8 cellular contexts compared by ENCODE assay signal in genomic region chr5:180831139-180832080, GRCh38. TPM values are rescaled to one million over a fixed set of nuclear protein-coding genes. Genes with fewer than 3 reads are reported as not detected.
DNase-seq lines count a peak whose midpoint lies in the region; ATAC-seq and TF ChIP-seq lines count a peak whose summit lies in the region.

No MANE protein-coding gene starts in this region.

- H3K27me3 ChIP-seq in KMS-11 (ENCODE audit: insufficient read depth, low read depth): no peaks in the 10 kb centered on the region
- H3K27me3 ChIP-seq in adrenal gland: no peaks in the 10 kb centered on the region
- no peaks in the 10 kb centered on the region for H3K27me3 ChIP-seq in heart left ventricle
- no peaks in the 10 kb centered on the region for H3K27me3 ChIP-seq in upper lobe of right lung

- peaks cover 33% of the 10 kb centered on the region for H3K36me3 Mint-ChIP-seq in T-cell
- peaks cover 26% of the 10 kb centered on the region for H3K36me3 Mint-ChIP-seq in progenitor cell of endocrine pancreas (ENCODE audit: insufficient read depth)

- CTCF ChIA-PET in T-cell (lab: Charles Lee): interaction anchor here (0.6 to 2.3 kb wide), 14 partner anchors 10 to 622 kb away, joined by 3 to 15 read pairs (median 6); partner anchors contain the start of genes MGAT1 (in 1 of the 2), RASGEF1C (in 1 of the 2) and ZFP62 (in 1 of the 2)

- H3K9me3 ChIP-seq in adrenal gland (replicated peaks in 1 of 3) (no peaks in the 10 kb centered on the region), heart left ventricle (peaks cover 0 to 19% (median 3%) of the 10 kb centered on the region in 12 donors), upper lobe of right lung (no peaks in the 10 kb centered on the region)

- no peak overlapping the region for H3K4me3 ChIP-seq in KMS-11 (IDR thresholded peaks at IDR 0.05; ENCODE audit: insufficient read depth, low read depth, low read length)
- H3K4me3 ChIP-seq in adrenal gland: peak overlapping the region; percentile 62 to 95 (median 75)
- peak overlapping the region; percentile 67 to 100 (median 87) for H3K4me3 ChIP-seq in heart left ventricle
- H3K4me3 ChIP-seq in upper lobe of right lung: peak overlapping the region; percentile 92

- H2AFZ ChIP-seq in KMS-11 (ENCODE audit: low read depth): peak overlapping the region; percentile 51

- H3K27ac ChIP-seq in KMS-11 (peak overlapping the region; percentile 87), adrenal gland (peak overlapping the region; percentile 91 to 98 (median 97)), heart left ventricle (peak overlapping the region; percentile 94 to 100 (median 98)), upper lobe of right lung (peak overlapping the region; percentile 99)

- H3K4me3 Mint-ChIP-seq in T-cell: peak overlapping the region; percentile 94 to 97 (median 94)
- H3K4me3 Mint-ChIP-seq in progenitor cell of endocrine pancreas (ENCODE audit: low read depth): peak overlapping the region; percentile 95

- peak overlapping the region; percentile 80 for H3K4me2 ChIP-seq in KMS-11

- H3K27me3 Mint-ChIP-seq in T-cell: no peaks in the 10 kb centered on the region
- no peaks in the 10 kb centered on the region for H3K27me3 Mint-ChIP-seq in progenitor cell of endocrine pancreas

- 2 to 5% (median 3%) methylated on average over 14 to 80 of the region's 80 CpGs for WGBS in adrenal gland, 4 donors
- 1 to 2% (median 1%) methylated on average over 66 to 80 of the region's 80 CpGs for WGBS in heart left ventricle, 4 donors

- H3K4me1 Mint-ChIP-seq in T-cell (peaks cover 54 to 60% (median 55%) of the 10 kb centered on the region in 3 donors), progenitor cell of endocrine pancreas (ENCODE audit: low read depth) (peaks cover 9% of the 10 kb centered on the region)

- intact Hi-C loops in adrenal gland (cut with DNase I): no loop called here
- intact Hi-C loops in heart left ventricle (cut with DNase I): loop anchor here in 6 of 10 donors (2.0 to 5.0 kb wide), 5 partner anchors 21 to 44 kb away; partner anchors contain the start of genes ZFP62 (in 2 of the 6) and MGAT1 (in 1 of the 6)
- intact Hi-C loops in upper lobe of right lung (cut with DNase I): no loop called here

- peak; percentile 25 to 36 for TF ChIP-seq POLR2A in adrenal gland (IDR thresholded peaks at IDR 0.05)
- TF ChIP-seq POLR2A in heart left ventricle (IDR thresholded peaks at IDR 0.05): peak; percentile 45 to 74

- H3K9me3 Mint-ChIP-seq in T-cell (peaks cover 0 to 4% (median 0%) of the 10 kb centered on the region in 3 donors), progenitor cell of endocrine pancreas (ENCODE audit: low read depth) (peaks cover 13% of the 10 kb centered on the region)

- POLR2A ChIA-PET in T-cell (lab: Charles Lee): interaction anchor here (0.6 to 2.2 kb wide), 7 partner anchors 19 to 34 kb away, joined by 3 to 11 read pairs (median 7); no protein-coding TSS in a partner anchor

- peak; percentile 71 for ATAC-seq in GM21717 (IDR thresholded peaks at IDR 0.05; ENCODE audit: unreplicated experiment)
- ATAC-seq in T-cell (replicated peaks in 1 of 4): peak; percentile 60 to 77 (median 76)
- peak; percentile 95 to 98 (median 98) for ATAC-seq in heart left ventricle
- peak; percentile 96 for ATAC-seq in upper lobe of right lung

- H4K20me1 ChIP-seq in KMS-11 (ENCODE audit: insufficient read depth): no peaks in the 10 kb centered on the region

- DNase-seq in GF-D8 (lab: John Stamatoyannopoulos, UW) (peak; percentile 32), T-cell (peak; percentile 36 to 80 (median 58)), adrenal gland (peak; percentile 84 to 93 (median 88)), heart left ventricle (peak; percentile 91 to 93 (median 93)), progenitor cell of endocrine pancreas (ENCODE audit: low spot score, unreplicated experiment) (peak; percentile 60), upper lobe of right lung (peak; percentile 95)

- peak overlapping the region; percentile 99 for H3K27ac Mint-ChIP-seq in T-cell
- peak overlapping the region; percentile 99 for H3K27ac Mint-ChIP-seq in progenitor cell of endocrine pancreas

- H3K36me3 ChIP-seq in KMS-11 (ENCODE audit: insufficient read depth) (no peaks in the 10 kb centered on the region; the same call in 1 of the 2 replicates), adrenal gland (replicated peaks in 1 of 2) (peaks cover 0 to 24% of the 10 kb centered on the region in 2 donors), heart left ventricle (peaks cover 0 to 39% (median 22%) of the 10 kb centered on the region in 9 donors), upper lobe of right lung (peaks cover 20% of the 10 kb centered on the region)

- peak overlapping the region; percentile 87 for H3K9ac ChIP-seq in KMS-11

- H3K4me1 ChIP-seq in KMS-11 (ENCODE audit: low read depth, poor library complexity, severe bottlenecking) (peaks cover 21% of the 10 kb centered on the region), adrenal gland (replicated peaks in 1 of 2) (peaks cover 29 to 31% of the 10 kb centered on the region in 2 donors), heart left ventricle (peaks cover 0 to 56% (median 27%) of the 10 kb centered on the region in 12 donors), upper lobe of right lung (peaks cover 34% of the 10 kb centered on the region)

- TF ChIP-seq CTCF in KMS-11 (conservative IDR thresholded peaks at IDR 0.05; ENCODE audit: low read depth, low read length) (no peak), adrenal gland (IDR thresholded peaks at IDR 0.05) (peak in 4 of 6 experiments; percentile 9 to 37 (median 32)), heart left ventricle (IDR thresholded peaks at IDR 0.05) (peak in 7 of 12 donors; percentile 13 to 49 (median 36)), progenitor cell of endocrine pancreas (IDR thresholded peaks at IDR 0.05; ENCODE audit: unreplicated experiment) (peak; percentile 18), upper lobe of right lung (IDR thresholded peaks at IDR 0.05) (no peak)

- peaks cover 25% of the 10 kb centered on the region; the same call in 1 of the 2 replicates for H3K79me2 ChIP-seq in KMS-11 (ENCODE audit: insufficient read depth, low read depth)

RNA-seq across cellular contexts. Expression of gene MGAT1, which starts 28.8 kb away (rescaled TPM):
- total RNA-seq in T-cell (100 to 1,000 TPM in 3 of 5 donors, 10 to 100 TPM in 2; 83.1 to 198 (median 145) TPM), adrenal gland (100 to 1,000 TPM; 117 to 224 (median 152) TPM), heart left ventricle (100 to 1,000 TPM in 3 of 9 donors, 10 to 100 TPM in 6; 50.9 to 162 (median 83.5) TPM), progenitor cell of endocrine pancreas (63.8 and 66.9 TPM in 2 replicates), upper lobe of right lung (216 TPM)
- polyA plus RNA-seq in adrenal gland (100 to 1,000 TPM in 1 of 3 donors, 10 to 100 TPM in 2; 46.8 to 144 (median 62.7) TPM), heart left ventricle (100 to 1,000 TPM in 1 of 2 donors, 10 to 100 TPM in 1; 64.5 to 199 TPM)

RNA-seq across cellular contexts. Expression of gene ZFP62, which starts 29.7 kb away (rescaled TPM):
- 10 to 100 TPM; 26.9 to 61.7 (median 54.9) TPM for total RNA-seq in T-cell
- total RNA-seq in adrenal gland: 10 to 100 TPM in 7 of 8 donors, 1 to 10 TPM in 1; 8.5 to 23.6 (median 14.8) TPM
- 10 to 100 TPM; 17.5 to 39.7 (median 25.1) TPM for polyA plus RNA-seq in adrenal gland
- 10 to 100 TPM in 8 of 9 donors, 1 to 10 TPM in 1; 9.4 to 18.6 (median 13.8) TPM for total RNA-seq in heart left ventricle
- polyA plus RNA-seq in heart left ventricle: 10 to 100 TPM; 10.6 to 13.6 TPM
- 62.0 and 63.1 TPM in 2 replicates for total RNA-seq in progenitor cell of endocrine pancreas
- 22.6 TPM for total RNA-seq in upper lobe of right lung

Comparison
In these comparisons a context has a peak if more than half of its experiments do, and no peak if none do; other contexts are left out.
1. DNase-seq: peak in every context shown above with its lines; median percentile 95 in upper lobe of right lung; 93 in heart left ventricle; 88 in adrenal gland; 60 in progenitor cell of endocrine pancreas; 58 in T-cell; 32 in GF-D8.
2. CTCF ChIP-seq: peak in adrenal gland (4 of 6), heart left ventricle (7 of 12) and progenitor cell of endocrine pancreas (single experiment); none in KMS-11 (single experiment) and upper lobe of right lung (single experiment).
3. intact Hi-C loops: an anchor here in heart left ventricle (2.0 to 5.0 kb wide); none called in adrenal gland and upper lobe of right lung.
4. Peak in every context shown above with its lines, with median percentiles within 50 percentile points of each other: ATAC-seq and H3K27ac ChIP-seq.